13 cellular contexts compared by ENCODE assay signal in the genomic region with DNA sequence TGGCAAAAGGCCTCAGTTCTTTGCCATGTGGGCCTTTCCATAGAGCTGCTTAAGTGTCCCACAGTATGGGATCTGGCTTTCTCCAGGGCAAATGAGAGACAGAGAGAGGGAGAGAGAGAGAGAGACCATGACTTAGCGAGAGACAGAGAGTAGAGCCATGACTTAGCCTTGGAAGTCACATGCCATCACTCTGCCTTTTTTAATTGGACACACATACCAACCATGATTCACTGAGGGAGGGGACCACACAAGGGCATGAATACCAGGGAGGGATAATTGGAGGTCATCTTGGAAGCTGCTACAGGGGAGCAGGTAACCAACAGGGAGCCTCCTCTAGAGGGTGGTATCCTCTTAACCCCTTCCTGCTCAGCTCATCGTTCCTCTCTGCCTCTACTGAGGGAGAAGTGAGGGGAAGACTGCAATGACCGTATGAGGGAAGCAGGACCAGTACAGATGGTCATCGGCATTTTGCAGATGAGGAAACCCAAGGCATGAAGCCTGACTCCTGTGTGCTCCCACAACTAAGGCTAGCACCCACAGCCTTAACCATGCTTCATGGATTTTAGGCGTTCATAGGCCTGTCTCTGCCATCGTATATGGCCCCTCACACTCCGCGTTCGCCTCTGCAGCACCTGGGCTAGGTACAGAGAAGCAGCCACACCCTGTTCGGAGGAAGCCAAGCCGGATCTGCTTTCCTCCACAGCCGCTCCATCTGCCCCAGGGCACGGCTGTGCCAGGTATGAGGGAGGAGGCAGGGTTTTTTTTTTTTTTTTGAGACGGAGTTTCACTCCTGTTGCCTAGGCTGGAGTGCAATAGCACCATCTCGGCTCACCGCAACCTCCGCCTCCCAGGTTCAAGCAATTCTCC. TPM values are rescaled to one million over a fixed set of nuclear protein-coding genes. Genes with fewer than 3 reads are reported as not detected.
DNase-seq lines count a peak whose midpoint lies in the region; ATAC-seq, FAIRE-seq and TF ChIP-seq lines count a peak whose summit lies in the region.
"Had no signal": no experiment of that assay in that cellular context is flagged by ENCODE, and none has a peak within 500 bp of the region (broad histone marks: within the 10 kb centered on the region; RNA-seq: fewer than 3 reads in every experiment).

No MANE protein-coding gene starts in this region.

- peaks cover 9% of the 10 kb centered on the region for H3K36me3 Mint-ChIP-seq in Caco-2 (ENCODE audit: insufficient read depth, unreplicated experiment)

- BruUV-seq in K562 (replicated peaks; lab: Mats Ljungman, UMichigan) (no TSS peak), Caco-2 (replicated peaks; lab: Mats Ljungman, UMichigan) (no TSS peak)

- no peaks in the 10 kb centered on the region for H3K27me3 Mint-ChIP-seq in Caco-2 (ENCODE audit: insufficient read depth, unreplicated experiment)
- H3K27me3 Mint-ChIP-seq: activated CD4-positive, alpha-beta memory T cell treated with anti-CD3 and anti-CD28 coated beads for 36 hours; activated naive CD8-positive, alpha-beta T cell treated with anti-CD3 and anti-CD28 coated beads, Interleukin-2, amount 50 U/mL, for 24 hours had no signal

- FAIRE-seq in K562 (lab: Jason Lieb, UNC), result no peak

- POLR2A ChIA-PET in K562 (lab: Yijun Ruan, JAX) (interaction anchor here (0.7 to 1.0 kb wide), 2 partner anchors 30 to 124 kb away, joined by 3 read pairs; a partner anchor contains a TSS), Caco-2 (lab: Charles Lee) (no interaction called here)

- H3K9me3 ChIP-seq in right cardiac atrium (ENCODE audit: control insufficient read depth, low read length), result no peaks in the 10 kb centered on the region
- H3K9me3 ChIP-seq in K562 (replicated peaks; ENCODE audit: control insufficient read depth, insufficient read depth, low read depth, low read length), result no peaks in the 10 kb centered on the region
- H3K9me3 ChIP-seq in mucosa of descending colon, result no peaks in the 10 kb centered on the region
- no peaks in the 10 kb centered on the region for H3K9me3 ChIP-seq in vagina
- no peaks in the 10 kb centered on the region for H3K9me3 ChIP-seq in Caco-2
- H3K9me3 ChIP-seq: MG63 had no signal

- DNase-seq in right cardiac atrium, result no peak
- no peak for DNase-seq in Right ventricle myocardium inferior (ENCODE audit: missing footprints)
- DNase-seq in K562 (ENCODE audit: extremely low read depth in 1 of 4, low spot score in 3 of 4), result no peak
- DNase-seq in mucosa of descending colon, result peak; percentile 77
- DNase-seq in vagina (ENCODE audit: extremely low spot score in 2 of 2), result no peak
- no peak for DNase-seq in activated CD8-positive, alpha-beta memory T cell treated with anti-CD3 and anti-CD28 coated beads for 24 hours
- no peak for DNase-seq in GM03348 (ENCODE audit: low spot score)
- DNase-seq in Caco-2, result no peak
- DNase-seq: activated CD4-positive, alpha-beta memory T cell treated with anti-CD3 and anti-CD28 coated beads for 36 hours; activated naive CD8-positive, alpha-beta T cell treated with anti-CD3 and anti-CD28 coated beads, Interleukin-2, amount 50 U/mL, for 24 hours; MG63; NCI-H510A; stimulated activated CD4-positive, alpha-beta T cell treated with anti-CD3 and anti-CD28 coated beads, Interleukin-12 subunit alpha, Interleukin-12 subunit beta, amount 100 ng/mL, for 4 hours had no signal

- H3K4me3 ChIP-seq in right cardiac atrium (ENCODE audit: low read length) (no peak overlapping the region), K562 (no peak overlapping the region), mucosa of descending colon (no peak overlapping the region), vagina (no peak overlapping the region), Caco-2 (ENCODE audit: low read depth, low read length) (no peak overlapping the region)
- H3K4me3 ChIP-seq: MG63 had no signal

- in situ Hi-C loops in K562 (cut with MboI), result no loop called here

- intact Hi-C loops in right cardiac atrium (cut with DNase I), result loop anchor here in 1 of 4 donors (5.0 kb wide), 1 partner anchor 40 kb away; a partner anchor contains a TSS
- intact Hi-C loops in Right ventricle myocardium inferior (cut with DNase I), result no loop called here
- intact Hi-C loops in K562 (cut with micrococcal nuclease), result loop anchor here (2.0 kb wide), 1 partner anchor 39 kb away; a partner anchor contains a TSS
- intact Hi-C loops in mucosa of descending colon (cut with DNase I, micrococcal nuclease), result loop anchor here in 1 of 2 donors (5.0 kb wide), 1 partner anchor 35 kb away; no protein-coding TSS in a partner anchor
- intact Hi-C loops in vagina (cut with DNase I), result no loop called here
- intact Hi-C loops in Caco-2 (cut with micrococcal nuclease; ENCODE audit: unreplicated experiment), result no loop called here

- CTCF ChIA-PET in K562 (lab: Yijun Ruan, JAX; ENCODE audit: low intra/inter-chr PET ratio), result no interaction called here
- CTCF ChIA-PET in Caco-2 (lab: Charles Lee), result no interaction called here

- no peaks in the 10 kb centered on the region for H3K27me3 ChIP-seq in right cardiac atrium (ENCODE audit: control insufficient read depth, insufficient read depth)
- no peaks in the 10 kb centered on the region for H3K27me3 ChIP-seq in K562 (ENCODE audit: control insufficient read depth in 2 of 2, insufficient read depth in 2 of 2, low read length in 2 of 2)
- H3K27me3 ChIP-seq in vagina, result no peaks in the 10 kb centered on the region
- H3K27me3 ChIP-seq in Caco-2 (replicated peaks; ENCODE audit: control insufficient read depth, insufficient read depth, low read length), result no peaks in the 10 kb centered on the region
- H3K27me3 ChIP-seq: MG63 had no signal

- 90% methylated on average over 17 of the region's 17 CpGs for WGBS in right cardiac atrium
- WGBS in K562 (ENCODE audit: insufficient coverage, low coverage, missing lambda C conversion rate), result 82% methylated on average over 13 of the region's 17 CpGs

- TF ChIP-seq POLR2A in K562 (conservative IDR thresholded peaks at IDR 0.05) (no peak), vagina (IDR thresholded peaks at IDR 0.05) (no peak)

- no peak overlapping the region for H3K4me2 ChIP-seq in K562 (ENCODE audit: insufficient read depth, low read length)

- H3K9ac ChIP-seq in K562 (ENCODE audit: insufficient read depth in 1 of 2, low read depth in 2 of 2, low read length in 2 of 2), result no peak overlapping the region

- H4K20me1 ChIP-seq in K562 (replicated peaks; ENCODE audit: control insufficient read depth, insufficient read depth, low read length), result peaks cover 10% of the 10 kb centered on the region

- H3K9me3 Mint-ChIP-seq in Caco-2 (ENCODE audit: unreplicated experiment), result no peaks in the 10 kb centered on the region
- H3K9me3 Mint-ChIP-seq: activated CD4-positive, alpha-beta memory T cell treated with anti-CD3 and anti-CD28 coated beads for 36 hours; activated naive CD8-positive, alpha-beta T cell treated with anti-CD3 and anti-CD28 coated beads, Interleukin-2, amount 50 U/mL, for 24 hours had no signal

- ATAC-seq in right cardiac atrium, result no peak
- no peak for ATAC-seq in Right ventricle myocardium inferior
- ATAC-seq in K562, result no peak
- peak; percentile 65 for ATAC-seq in mucosa of descending colon
- ATAC-seq: activated naive CD8-positive, alpha-beta T cell treated with anti-CD3 and anti-CD28 coated beads, Interleukin-2, amount 50 U/mL, for 24 hours had no signal

- peak overlapping the region; percentile 15 for H3K27ac ChIP-seq in right cardiac atrium (ENCODE audit: low read length)
- no peak overlapping the region for H3K27ac ChIP-seq in K562 (ENCODE audit: extremely low read depth, low read depth, low read length)
- H3K27ac ChIP-seq in vagina, result peak overlapping the region; percentile 66

- no peaks in the 10 kb centered on the region for H3K4me1 Mint-ChIP-seq in Caco-2 (ENCODE audit: low read depth, unreplicated experiment)

- no peak for TF ChIP-seq RAD21 in K562 (CRISPR knock-in tag; conservative IDR thresholded peaks at IDR 0.05 in 1 of 2, IDR thresholded peaks at IDR 0.05 in 1 of 2)

- H3K79me2 ChIP-seq in K562 (ENCODE audit: control insufficient read depth, insufficient read depth, low read length), result no peaks in the 10 kb centered on the region

- TF ChIP-seq CTCF in K562 (IDR thresholded peaks at IDR 0.05 in 2 of 3, conservative IDR thresholded peaks at IDR 0.05 in 1 of 3; ENCODE audit: insufficient read depth in 2 of 3, low read depth in 1 of 3, low read length in 3 of 3) (no peak), mucosa of descending colon (IDR thresholded peaks at IDR 0.05) (no peak), vagina (IDR thresholded peaks at IDR 0.05) (no peak), Caco-2 (IDR thresholded peaks at IDR 0.05; ENCODE audit: insufficient read depth in 1 of 2, low read depth in 1 of 2, low read length in 1 of 2, severe bottlenecking in 1 of 2, unreplicated experiment in 1 of 2) (no peak)

- H3K4me3 Mint-ChIP-seq in Caco-2 (ENCODE audit: unreplicated experiment), result no peak overlapping the region
- H3K4me3 Mint-ChIP-seq: activated CD4-positive, alpha-beta memory T cell treated with anti-CD3 and anti-CD28 coated beads for 36 hours; activated naive CD8-positive, alpha-beta T cell treated with anti-CD3 and anti-CD28 coated beads, Interleukin-2, amount 50 U/mL, for 24 hours had no signal

- peaks cover 16% of the 10 kb centered on the region for H3K4me1 ChIP-seq in right cardiac atrium (ENCODE audit: control insufficient read depth, insufficient read depth, low read length)
- H3K4me1 ChIP-seq in K562 (replicated peaks in 1 of 2; ENCODE audit: control insufficient read depth in 2 of 2, insufficient read depth in 2 of 2, low read length in 2 of 2), result peaks cover 18 to 22% of the 10 kb centered on the region in 2 experiments; a peak in 4 of 5 replicates
- H3K4me1 ChIP-seq in mucosa of descending colon (ENCODE audit: low read depth), result peaks cover 34% of the 10 kb centered on the region
- H3K4me1 ChIP-seq in vagina, result peaks cover 61% of the 10 kb centered on the region
- peaks cover 7% of the 10 kb centered on the region for H3K4me1 ChIP-seq in Caco-2

- no peaks in the 10 kb centered on the region for H3K36me3 ChIP-seq in K562 (ENCODE audit: control insufficient read depth, insufficient read depth, low read length)
- no peaks in the 10 kb centered on the region for H3K36me3 ChIP-seq in mucosa of descending colon (ENCODE audit: low read depth)
- H3K36me3 ChIP-seq in vagina, result peaks cover 0 to 12% of the 10 kb centered on the region in 2 donors
- 0 out of 2 replicates have a peak, but pooled peaks cover 1% of the 10 kb centered on the region for H3K36me3 ChIP-seq in Caco-2 (ENCODE audit: control insufficient read depth, insufficient read depth, low read length)

- H3K9me1 ChIP-seq in K562 (ENCODE audit: control insufficient read depth, insufficient read depth, low read length), result peaks cover 3% of the 10 kb centered on the region

- H2AFZ ChIP-seq in K562 (ENCODE audit: low read depth, low read length), result no peak overlapping the region

- TF ChIP-seq EP300 in K562 (IDR thresholded peaks at IDR 0.05; ENCODE audit: low read length), result no peak

- H3K27ac Mint-ChIP-seq in Caco-2 (ENCODE audit: unreplicated experiment), result no peak overlapping the region
- H3K27ac Mint-ChIP-seq: activated CD4-positive, alpha-beta memory T cell treated with anti-CD3 and anti-CD28 coated beads for 36 hours; activated naive CD8-positive, alpha-beta T cell treated with anti-CD3 and anti-CD28 coated beads, Interleukin-2, amount 50 U/mL, for 24 hours had no signal

RNA-seq across cellular contexts. Expression of a gene that starts 38.6 kb away (rescaled TPM):
- total RNA-seq in right cardiac atrium, result 10 to 100 TPM; 81.5 to 99.2 (median 89.6) TPM
- polyA plus RNA-seq in right cardiac atrium, result 53.0 TPM
- total RNA-seq in Right ventricle myocardium inferior, result 99.7 TPM
- total RNA-seq in K562 (2011; cell fraction: chromatin; rRNA removed; ENCODE audit: low replicate concordance), result 11.7 and 23.2 TPM in 2 replicates
- total RNA-seq in K562 (2011; cell fraction: nucleolus; rRNA removed), result 10.0 and 13.7 TPM in 2 replicates
- 14.1 and 18.8 TPM in 2 replicates for total RNA-seq in K562 (2011; cell fraction: nucleoplasm; rRNA removed)
- 5.4 and 6.5 TPM in 2 replicates for total RNA-seq in K562 (2014; rRNA removed)
- 1.3 and 1.7 TPM in 2 replicates for total RNA-seq in K562 (2014; rRNA removed; fragmentation: Illumina TruSeq; extraction: Trizol)
- total RNA-seq in K562 (2015; rRNA removed; fragmentation: Illumina TruSeq; extraction: Trizol), result 2.6 and 2.7 TPM in 2 replicates
- total RNA-seq in K562 (2021), result 13.8 and 19.5 TPM in 2 replicates
- polyA plus RNA-seq in K562 (2011; rRNA removed), result 2.2 and 4.6 TPM in 2 replicates
- 3.8 and 6.0 TPM in 2 replicates for polyA plus RNA-seq in K562 (2011; cell fraction: cytosol; rRNA removed)
- 8.5 and 14.0 TPM in 2 replicates for polyA plus RNA-seq in K562 (2011; cell fraction: nucleus; rRNA removed)
- polyA plus RNA-seq in K562 (2012), result 8.7 and 11.3 TPM in 2 replicates
- 5.0 and 8.2 TPM in 2 replicates for polyA plus RNA-seq in K562 (2014; fragmentation: Illumina TruSeq; extraction: Trizol)
- under 1 TPM; 0.10 TPM for polyA plus RNA-seq in K562 (2014; fragmentation: Nextera tagmentation; extraction: Ambion mirVana)
- polyA plus RNA-seq in K562 (2014; rRNA removed), result 6.0 and 8.2 TPM in 2 replicates
- polyA minus RNA-seq in K562 (2011; rRNA and poly(A)+ RNA removed), result 2.8 and 3.4 TPM in 2 replicates
- polyA minus RNA-seq in K562 (2011; cell fraction: cytosol; rRNA and poly(A)+ RNA removed), result 3.1 and 5.6 TPM in 2 replicates
- 4.6 and 7.7 TPM in 2 replicates for polyA minus RNA-seq in K562 (2011; cell fraction: nucleus; rRNA and poly(A)+ RNA removed)
- 100 to 1,000 TPM in 1 of 3 donors, 10 to 100 TPM in 2; 56.8 to 103 (median 61.9) TPM for total RNA-seq in mucosa of descending colon
- total RNA-seq in vagina, result 33.9 TPM
- 18.6 and 21.4 TPM in 2 replicates for total RNA-seq in Caco-2 (2022)

Comparison
In these comparisons a context has a peak if more than half of its experiments do, and no peak if none do; other contexts are left out.
1. DNase-seq: peak in mucosa of descending colon (3 of 3); none in right cardiac atrium (0 of 3), Right ventricle myocardium inferior (single experiment), K562 (0 of 4), vagina (0 of 2), activated CD8-positive, alpha-beta memory T cell treated with anti-CD3 and anti-CD28 coated beads for 24 hours (single experiment), GM03348 (single experiment) and Caco-2 (0 of 2).